ENCODE assay signal across 9 cellular contexts in genomic region chr12:52947738-52948423, GRCh38. TPM values are rescaled to one million over a fixed set of nuclear protein-coding genes. Genes with fewer than 3 reads are reported as not detected.
A peak's percentile ranks its signal among the peaks of the same experiment; 100 is the strongest.
DNase-seq lines count a peak whose midpoint lies in the region; ATAC-seq and TF ChIP-seq lines count a peak whose summit lies in the region.
"Had no signal": no experiment of that assay in that cellular context is flagged by ENCODE, and none has a peak within 500 bp of the region (broad histone marks: within the 10 kb centered on the region; RNA-seq: fewer than 3 reads in every experiment).

No MANE protein-coding gene starts in this region.

- DNase-seq in CD4-positive, CD25-positive, alpha-beta regulatory T cell, result no peak
- DNase-seq in HT-29 (ENCODE audit: low spot score), result peak; percentile 54
- no peak for DNase-seq in naive B cell
- DNase-seq in effector memory CD4-positive, alpha-beta T cell, result no peak
- DNase-seq in activated CD8-positive, alpha-beta memory T cell treated with anti-CD3 and anti-CD28 coated beads for 24 hours, result no peak
- DNase-seq in NCI-H1048 (lab: John Stamatoyannopoulos, UW), result no peak
- no peak for DNase-seq in C1 segment of cervical spinal cord (lab: John Stamatoyannopoulos, UW)

- peaks cover 23% of the 10 kb centered on the region for H3K27me3 Mint-ChIP-seq in CD4-positive, CD25-positive, alpha-beta regulatory T cell
- H3K27me3 Mint-ChIP-seq in brain (peaks cover 75% of the 10 kb centered on the region), naive B cell (peaks cover 12 to 29% (median 21%) of the 10 kb centered on the region in 3 donors)

- H3K27me3 ChIP-seq in CD4-positive, CD25-positive, alpha-beta regulatory T cell (ENCODE audit: control insufficient read depth, insufficient read depth, low read length), result no peaks in the 10 kb centered on the region
- H3K27me3 ChIP-seq in effector memory CD4-positive, alpha-beta T cell (replicated peaks; ENCODE audit: control insufficient read depth, insufficient read depth, low read length, poor library complexity, severe bottlenecking), result no peaks in the 10 kb centered on the region
- H3K27me3 ChIP-seq: SJSA1 had no signal

- H3K4me3 ChIP-seq in CD4-positive, CD25-positive, alpha-beta regulatory T cell (ENCODE audit: low read depth, low read length), result no peak overlapping the region
- H3K4me3 ChIP-seq in effector memory CD4-positive, alpha-beta T cell (ENCODE audit: insufficient read depth, low read depth, low read length, poor library complexity, severe bottlenecking), result no peak overlapping the region

- peaks cover 10% of the 10 kb centered on the region for H3K36me3 Mint-ChIP-seq in CD4-positive, CD25-positive, alpha-beta regulatory T cell
- H3K36me3 Mint-ChIP-seq in brain, result no peaks in the 10 kb centered on the region
- H3K36me3 Mint-ChIP-seq in naive B cell, result no peaks in the 10 kb centered on the region

- peak overlapping the region; percentile 90 to 93 (median 90) for H3K4me3 Mint-ChIP-seq in CD4-positive, CD25-positive, alpha-beta regulatory T cell
- H3K4me3 Mint-ChIP-seq in brain, result peak overlapping the region; percentile 37 to 84 (median 80)
- peak overlapping the region; percentile 80 to 92 (median 89) for H3K4me3 Mint-ChIP-seq in naive B cell

- no peak overlapping the region for H3K27ac ChIP-seq in CD4-positive, CD25-positive, alpha-beta regulatory T cell (ENCODE audit: insufficient read depth, low read length, poor library complexity, severe bottlenecking)
- H3K27ac ChIP-seq in effector memory CD4-positive, alpha-beta T cell (ENCODE audit: insufficient read depth, low read length, poor library complexity, severe bottlenecking), result no peak overlapping the region
- H3K27ac ChIP-seq: SJSA1 had no signal

- peaks cover 0 to 12% (median 9%) of the 10 kb centered on the region in 4 donors for H3K4me1 Mint-ChIP-seq in CD4-positive, CD25-positive, alpha-beta regulatory T cell
- H3K4me1 Mint-ChIP-seq in brain, result peaks cover 7% of the 10 kb centered on the region
- peaks cover 5 to 27% (median 17%) of the 10 kb centered on the region in 3 donors for H3K4me1 Mint-ChIP-seq in naive B cell

- no peak for ATAC-seq in CD4-positive, CD25-positive, alpha-beta regulatory T cell (ENCODE audit: low read depth in 2 of 2)
- no peak for ATAC-seq in naive B cell (ENCODE audit: low read depth in 2 of 2)

- H3K27ac Mint-ChIP-seq in CD4-positive, CD25-positive, alpha-beta regulatory T cell, result peak overlapping the region; percentile 14 to 93 (median 74)
- H3K27ac Mint-ChIP-seq in brain (peak overlapping the region in 1 of 5 experiments; percentile 46), naive B cell (peak overlapping the region in 5 of 6 donors; percentile 50 to 89 (median 76))

- no peaks in the 10 kb centered on the region for H3K36me3 ChIP-seq in CD4-positive, CD25-positive, alpha-beta regulatory T cell (ENCODE audit: control insufficient read depth, insufficient read depth, low read length)
- H3K36me3 ChIP-seq in effector memory CD4-positive, alpha-beta T cell (ENCODE audit: control insufficient read depth, insufficient read depth, low read length), result no peaks in the 10 kb centered on the region

- TF ChIP-seq CTCF in brain (conservative IDR thresholded peaks at IDR 0.05), result no peak

- H3K9me3 Mint-ChIP-seq in CD4-positive, CD25-positive, alpha-beta regulatory T cell, result no peaks in the 10 kb centered on the region
- H3K9me3 Mint-ChIP-seq in brain (no peaks in the 10 kb centered on the region), naive B cell (no peaks in the 10 kb centered on the region)

- H3K4me1 ChIP-seq in CD4-positive, CD25-positive, alpha-beta regulatory T cell (ENCODE audit: control insufficient read depth, insufficient read depth, low read length, poor library complexity, severe bottlenecking), result peaks cover 8% of the 10 kb centered on the region
- peaks cover 8% of the 10 kb centered on the region for H3K4me1 ChIP-seq in effector memory CD4-positive, alpha-beta T cell (ENCODE audit: control insufficient read depth, insufficient read depth, low read length, poor library complexity, severe bottlenecking)

- H3K9me3 ChIP-seq in CD4-positive, CD25-positive, alpha-beta regulatory T cell (ENCODE audit: control insufficient read depth in 2 of 2, low read length in 2 of 2), result no peaks in the 10 kb centered on the region
- H3K9me3 ChIP-seq in effector memory CD4-positive, alpha-beta T cell (ENCODE audit: control insufficient read depth, low read length), result no peaks in the 10 kb centered on the region
- H3K9me3 ChIP-seq: SJSA1 had no signal

RNA-seq across cellular contexts. Expression of gene KRT18, which starts 1.0 kb away (rescaled TPM):
- 2.4 TPM for total RNA-seq in CD4-positive, CD25-positive, alpha-beta regulatory T cell
- 10 to 100 TPM in 1 of 4 donors, 1 to 10 TPM in 3; 5.8 to 11.2 (median 6.8) TPM for polyA plus RNA-seq in CD4-positive, CD25-positive, alpha-beta regulatory T cell
- 9,796 and 10,041 TPM in 2 replicates for total RNA-seq in HT-29 (2014; rRNA removed; shearing (Covaris generic))
- 252 TPM for polyA plus RNA-seq in brain (ENCODE audit: insufficient read depth, low read depth, low replicate concordance)
- 10 to 100 TPM in 1 of 6 donors, 1 to 10 TPM in 5; 4.9 to 10.0 (median 8.5) TPM for polyA plus RNA-seq in naive B cell (ENCODE audit: low read depth in 6 of 6)

RNA-seq across cellular contexts. Expression of gene KRT8, which starts 43.0 kb away (rescaled TPM):
- total RNA-seq in CD4-positive, CD25-positive, alpha-beta regulatory T cell, result not detected
- under 1 TPM in 2 of 4 donors, not detected in 2; 0.13 to 0.73 TPM for polyA plus RNA-seq in CD4-positive, CD25-positive, alpha-beta regulatory T cell
- 5,686 and 5,723 TPM in 2 replicates for total RNA-seq in HT-29 (2014; rRNA removed; shearing (Covaris generic))
- 582 TPM for polyA plus RNA-seq in brain (ENCODE audit: insufficient read depth, low read depth, low replicate concordance)
- not detected for polyA plus RNA-seq in naive B cell (ENCODE audit: low read depth in 6 of 6)

RNA-seq across cellular contexts. Expression of gene EIF4B, which starts 58.4 kb away (rescaled TPM):
- 506 TPM for total RNA-seq in CD4-positive, CD25-positive, alpha-beta regulatory T cell
- polyA plus RNA-seq in CD4-positive, CD25-positive, alpha-beta regulatory T cell, result 100 to 1,000 TPM in 2 of 4 donors, 10 to 100 TPM in 2; 71.3 to 116 (median 103) TPM
- 401 and 417 TPM in 2 replicates for total RNA-seq in HT-29 (2014; rRNA removed; shearing (Covaris generic))
- polyA plus RNA-seq in brain (ENCODE audit: insufficient read depth, low read depth, low replicate concordance) (216 TPM), naive B cell (ENCODE audit: low read depth in 6 of 6) (100 to 1,000 TPM in 2 of 6 donors, 10 to 100 TPM in 4; 69.1 to 104 (median 87.0) TPM)

Comparison
In these comparisons a context has a peak if more than half of its experiments do, and no peak if none do; other contexts are left out.
1. RNA of gene KRT18, which starts 1.0 kb away (polyA plus RNA-seq): 252 TPM in brain (single experiment); 4.9 to 10.0 TPM in naive B cell and 5.8 to 11.2 TPM in CD4-positive, CD25-positive, alpha-beta regulatory T cell; every median in the first group is over 10 times any median in the second.
2. RNA of gene KRT8, which starts 43.0 kb away (polyA plus RNA-seq): 582 TPM in brain (single experiment); 0.13 to 0.73 TPM in CD4-positive, CD25-positive, alpha-beta regulatory T cell and not detected in naive B cell; every median in the first group is over 100 times any median in the second.
3. Peak in every context shown above with its lines, with median percentiles within 50 percentile points of each other: H3K4me3 Mint-ChIP-seq.